In the genomic region with DNA sequence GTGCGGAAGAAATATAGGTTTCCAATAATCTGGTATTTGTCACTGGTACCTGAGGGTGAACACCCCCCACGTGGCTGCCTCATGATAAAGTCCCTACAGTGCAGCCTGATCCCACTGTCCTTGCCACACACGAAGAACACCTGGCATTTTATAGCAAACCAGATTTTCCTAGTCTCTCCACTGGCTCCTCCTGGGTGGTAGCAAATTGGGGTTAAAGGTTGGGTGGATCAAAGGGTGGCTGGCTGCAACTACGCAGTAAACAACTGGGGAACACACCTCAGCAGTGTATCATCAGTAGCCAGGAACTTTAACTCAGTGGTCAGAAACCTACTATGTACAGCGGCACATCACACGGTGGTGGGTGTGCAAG, we compare ENCODE assay signal across 25 cellular contexts. TPM values are rescaled to one million over a fixed set of nuclear protein-coding genes. Genes with fewer than 3 reads are reported as not detected.
A peak's percentile ranks its signal among the peaks of the same experiment; 100 is the strongest.
DNase-seq lines count a peak whose midpoint lies in the region; ATAC-seq and TF ChIP-seq lines count a peak whose summit lies in the region.
"Had no signal": no experiment of that assay in that cellular context is flagged by ENCODE, and none has a peak within 500 bp of the region (broad histone marks: within the 10 kb centered on the region; RNA-seq: fewer than 3 reads in every experiment).

No MANE protein-coding gene starts in this region.

- H3K4me1 ChIP-seq in left ventricle myocardium inferior (peaks cover 38% of the 10 kb centered on the region), adipocyte (ENCODE audit: control insufficient read depth, insufficient read depth, low read length) (peaks cover 30% of the 10 kb centered on the region), transverse colon (peaks cover 9 to 34% (median 19%) of the 10 kb centered on the region in 4 donors)

- peak overlapping the region; percentile 68 for H3K27ac ChIP-seq in left ventricle myocardium inferior (replicated peaks)
- H3K27ac ChIP-seq in transverse colon = peak overlapping the region; percentile 70 to 77 (median 71)
- H3K27ac ChIP-seq: A549, RWPE1, tibial artery had no signal

- peak; percentile 20 for TF ChIP-seq POLR2A in transverse colon (IDR thresholded peaks at IDR 0.05)

- H3K4me3 ChIP-seq in left ventricle myocardium inferior (no peak overlapping the region), adipocyte (ENCODE audit: low read length) (peak overlapping the region; percentile 73), transverse colon (no peak overlapping the region)
- H3K4me3 ChIP-seq: A549, esophagus muscularis mucosa, tibial artery had no signal

- no peak for TF ChIP-seq EP300 in transverse colon (IDR thresholded peaks at IDR 0.05; ENCODE audit: low read depth)

- H3K9ac ChIP-seq in adipocyte (ENCODE audit: low read length) = peak overlapping the region; percentile 43

- WGBS in transverse colon (ENCODE audit: low coverage in 1 of 2), 2 donors = 43 to 65% methylated on average over 3 to 6 of the region's 6 CpGs

- no peak for ATAC-seq in Right ventricle myocardium inferior
- peak; percentile 76 for ATAC-seq in left lobe of liver
- ATAC-seq: A549; effector memory CD8-positive, alpha-beta T cell; natural killer cell; stimulated activated naive CD8-positive, alpha-beta T cell treated with anti-CD3 and anti-CD28 coated beads, Interleukin-15, amount 100 ng/mL, for 72 hours had no signal

- in situ Hi-C loops in transverse colon (cut with MboI; ENCODE audit: low pct_ligation_motif_present in 1 of 4, low pct_unique_long_range_greater_than_20kb in 1 of 4, low sequenced_read_pairs in 3 of 4) = no loop called here

- H3K27me3 ChIP-seq in left ventricle myocardium inferior (ENCODE audit: low read depth) (no peaks in the 10 kb centered on the region), adipocyte (replicated peaks; ENCODE audit: control insufficient read depth, insufficient read depth, low read length) (no peaks in the 10 kb centered on the region), transverse colon (no peaks in the 10 kb centered on the region)
- H3K27me3 ChIP-seq: esophagus muscularis mucosa, tibial artery had no signal

- TF ChIP-seq CTCF in left ventricle myocardium inferior (IDR thresholded peaks at IDR 0.05; ENCODE audit: borderline replicate concordance) = no peak
- no peak for TF ChIP-seq CTCF in transverse colon (IDR thresholded peaks at IDR 0.05)

- intact Hi-C loops in left ventricle myocardium inferior (cut with micrococcal nuclease) = no loop called here
- intact Hi-C loops in Right ventricle myocardium inferior (cut with DNase I) = no loop called here
- intact Hi-C loops in transverse colon (cut with DNase I; ENCODE audit: low total_unique reads) = no loop called here

- H3K36me3 ChIP-seq in left ventricle myocardium inferior (peaks cover 31% of the 10 kb centered on the region), adipocyte (ENCODE audit: control insufficient read depth, insufficient read depth, low read length, severe bottlenecking) (peaks cover 17% of the 10 kb centered on the region), transverse colon (peaks cover 0 to 9% (median 0%) of the 10 kb centered on the region in 4 donors)

- H3K9me3 ChIP-seq in left ventricle myocardium inferior (replicated peaks) = no peaks in the 10 kb centered on the region
- no peaks in the 10 kb centered on the region for H3K9me3 ChIP-seq in adipocyte (ENCODE audit: control insufficient read depth, low read length)
- no peaks in the 10 kb centered on the region for H3K9me3 ChIP-seq in transverse colon
- H3K9me3 ChIP-seq: A549, esophagus muscularis mucosa, tibial artery had no signal

- DNase-seq in left ventricle myocardium inferior (no peak), Right ventricle myocardium inferior (ENCODE audit: missing footprints) (no peak), adipocyte (ENCODE audit: low read depth) (no peak), left lobe of liver (ENCODE audit: low spot score) (no peak), transverse colon (peak; percentile 69), Ammon's horn (ENCODE audit: low spot score) (no peak), HPDE6-E6E7 (ENCODE audit: extremely low spot score) (no peak), epidermal melanocyte (ENCODE audit: insufficient read length, low spot score) (no peak)
- DNase-seq: activated naive CD4-positive, alpha-beta T cell treated with anti-CD3 and anti-CD28 coated beads for 36 hours; amniotic stem cell; CD8-positive, alpha-beta memory T cell; effector memory CD8-positive, alpha-beta T cell; foreskin melanocyte; H7; hippocampal formation; immature natural killer cell; KG1; natural killer cell; NCI-H1417 treated with DMSO at 0.1 percent for 48 hours; NCI-H774; stimulated activated naive CD8-positive, alpha-beta T cell treated with anti-CD3 and anti-CD28 coated beads, Interleukin-15, amount 100 ng/mL, for 72 hours; tibial artery had no signal

RNA-seq across cellular contexts. Expression of gene SEPHS1, which starts 10.3 kb away (rescaled TPM):
- total RNA-seq in left ventricle myocardium inferior (26.0 TPM), Right ventricle myocardium inferior (30.3 TPM), left lobe of liver (33.8 TPM), transverse colon (10 to 100 TPM; 14.6 to 44.6 (median 28.5) TPM)

RNA-seq across cellular contexts. Expression of gene PHYH, which starts 37.9 kb away (rescaled TPM):
- total RNA-seq in left ventricle myocardium inferior (163 TPM), Right ventricle myocardium inferior (177 TPM), left lobe of liver (140 TPM), transverse colon (10 to 100 TPM; 16.1 to 90.1 (median 49.2) TPM)
